Comparison of ENCODE assay signal across 8 cellular contexts in genomic region chr2:129877289-129877741, GRCh38.
DNase-seq lines count a peak whose midpoint lies in the region; ATAC-seq and TF ChIP-seq lines count a peak whose summit lies in the region.

No MANE protein-coding gene starts in this region.

- H3K27ac ChIP-seq in HEK293 (ENCODE audit: extremely low read depth, low read depth, low read length) (peak overlapping the region; percentile 24; the same call in 1 of the 2 replicates), aorta (ENCODE audit: low read depth in 1 of 2, low read length in 2 of 2) (peak overlapping the region in 1 of 2 donors; percentile 28)

- H3K4me1 ChIP-seq in HEK293 (ENCODE audit: control insufficient read depth, insufficient read depth, low read length) (no peaks in the 10 kb centered on the region), aorta (ENCODE audit: control insufficient read depth in 1 of 2, insufficient read depth in 2 of 2, low read length in 2 of 2) (no peaks in the 10 kb centered on the region)

- 0 to 1% methylated on average over 17 to 18 of the region's 20 CpGs for WGBS in aorta, 2 donors

- peak; percentile 90 for ATAC-seq in aorta (ENCODE audit: low FRiP score)

- in situ Hi-C loops in G401 (cut with HindIII; ENCODE audit: low sequenced_read_pairs): loop anchor here (10.0 kb wide), 1 partner anchor 73 kb away; no protein-coding TSS in a partner anchor

- CTCF ChIA-PET in HEK293 (lab: Yijun Ruan, JAX): interaction anchor here (1.7 kb wide), 1 partner anchor 27 kb away, joined by 4 read pairs; no protein-coding TSS in a partner anchor

- intact Hi-C loops in aorta (cut with DNase I): loop anchor here in 1 of 2 donors (10.0 kb wide), 2 partner anchors 467 to 1563 kb away; partner anchors contain the start of genes HS6ST1 and IMP4

- H3K4me3 ChIP-seq in HEK293 (ENCODE audit: low read depth, low read length) (peak overlapping the region; percentile 82), retinal pigment epithelial cell (ENCODE audit: low read length) (peak overlapping the region; percentile 77), aorta (ENCODE audit: low read length in 2 of 2) (peak overlapping the region; percentile 30 to 56)

- no peaks in the 10 kb centered on the region for H3K9me3 ChIP-seq in HEK293 (ENCODE audit: control insufficient read depth, insufficient read depth, low read depth, low read length)
- H3K9me3 ChIP-seq in aorta (ENCODE audit: control insufficient read depth, low read length): no peaks in the 10 kb centered on the region

- no peaks in the 10 kb centered on the region for H3K36me3 ChIP-seq in HEK293 (ENCODE audit: control insufficient read depth in 2 of 2, insufficient read depth in 1 of 2, low read length in 2 of 2)
- H3K36me3 ChIP-seq in aorta (ENCODE audit: control insufficient read depth in 1 of 2, insufficient read depth in 2 of 2, low read length in 1 of 2): no peaks in the 10 kb centered on the region

- POLR2A ChIA-PET in HEK293 (lab: Yijun Ruan, JAX): interaction anchor here (0.5 to 1.7 kb wide), 2 partner anchors 12 to 920 kb away, joined by 3 to 6 read pairs; no protein-coding TSS in a partner anchor

- H3K27me3 ChIP-seq in aorta (ENCODE audit: control insufficient read depth in 1 of 2, insufficient read depth in 2 of 2, low read length in 1 of 2): no peaks in the 10 kb centered on the region

- DNase-seq in G401 (ENCODE audit: low spot score) (peak; percentile 95), NCI-H128 (lab: John Stamatoyannopoulos, UW; ENCODE audit: unreplicated experiment) (peak; percentile 62), T1000 (lab: John Stamatoyannopoulos, UW) (peak; percentile 58), astrocyte of the hippocampus (ENCODE audit: low read depth, low spot score) (peak; percentile 97), iPS DF 19.7 (ENCODE audit: low read depth, low spot score) (peak; percentile 68), retinal pigment epithelial cell (ENCODE audit: low read depth) (peak; percentile 31), aorta (peak; percentile 95 to 97)

- TF ChIP-seq CTCF in HEK293 (tag by site-specific recombination; IDR thresholded peaks at IDR 0.05) (no peak), retinal pigment epithelial cell (conservative IDR thresholded peaks at IDR 0.05; ENCODE audit: low read depth, low read length) (no peak)

TF ChIP-seq in HEK293, 187 proteins besides CTCF, POLR2A, EP300 and RAD21 (continues in another document):
- TF ChIP-seq ZNF404 (tag by site-specific recombination; IDR thresholded peaks at IDR 0.05) (no peak), PRDM10 (tag by site-specific recombination; IDR thresholded peaks at IDR 0.05) (peak; percentile 65), ZSCAN30 (tag by site-specific recombination; IDR thresholded peaks at IDR 0.05) (no peak)
- TF ChIP-seq, protein P1, sequence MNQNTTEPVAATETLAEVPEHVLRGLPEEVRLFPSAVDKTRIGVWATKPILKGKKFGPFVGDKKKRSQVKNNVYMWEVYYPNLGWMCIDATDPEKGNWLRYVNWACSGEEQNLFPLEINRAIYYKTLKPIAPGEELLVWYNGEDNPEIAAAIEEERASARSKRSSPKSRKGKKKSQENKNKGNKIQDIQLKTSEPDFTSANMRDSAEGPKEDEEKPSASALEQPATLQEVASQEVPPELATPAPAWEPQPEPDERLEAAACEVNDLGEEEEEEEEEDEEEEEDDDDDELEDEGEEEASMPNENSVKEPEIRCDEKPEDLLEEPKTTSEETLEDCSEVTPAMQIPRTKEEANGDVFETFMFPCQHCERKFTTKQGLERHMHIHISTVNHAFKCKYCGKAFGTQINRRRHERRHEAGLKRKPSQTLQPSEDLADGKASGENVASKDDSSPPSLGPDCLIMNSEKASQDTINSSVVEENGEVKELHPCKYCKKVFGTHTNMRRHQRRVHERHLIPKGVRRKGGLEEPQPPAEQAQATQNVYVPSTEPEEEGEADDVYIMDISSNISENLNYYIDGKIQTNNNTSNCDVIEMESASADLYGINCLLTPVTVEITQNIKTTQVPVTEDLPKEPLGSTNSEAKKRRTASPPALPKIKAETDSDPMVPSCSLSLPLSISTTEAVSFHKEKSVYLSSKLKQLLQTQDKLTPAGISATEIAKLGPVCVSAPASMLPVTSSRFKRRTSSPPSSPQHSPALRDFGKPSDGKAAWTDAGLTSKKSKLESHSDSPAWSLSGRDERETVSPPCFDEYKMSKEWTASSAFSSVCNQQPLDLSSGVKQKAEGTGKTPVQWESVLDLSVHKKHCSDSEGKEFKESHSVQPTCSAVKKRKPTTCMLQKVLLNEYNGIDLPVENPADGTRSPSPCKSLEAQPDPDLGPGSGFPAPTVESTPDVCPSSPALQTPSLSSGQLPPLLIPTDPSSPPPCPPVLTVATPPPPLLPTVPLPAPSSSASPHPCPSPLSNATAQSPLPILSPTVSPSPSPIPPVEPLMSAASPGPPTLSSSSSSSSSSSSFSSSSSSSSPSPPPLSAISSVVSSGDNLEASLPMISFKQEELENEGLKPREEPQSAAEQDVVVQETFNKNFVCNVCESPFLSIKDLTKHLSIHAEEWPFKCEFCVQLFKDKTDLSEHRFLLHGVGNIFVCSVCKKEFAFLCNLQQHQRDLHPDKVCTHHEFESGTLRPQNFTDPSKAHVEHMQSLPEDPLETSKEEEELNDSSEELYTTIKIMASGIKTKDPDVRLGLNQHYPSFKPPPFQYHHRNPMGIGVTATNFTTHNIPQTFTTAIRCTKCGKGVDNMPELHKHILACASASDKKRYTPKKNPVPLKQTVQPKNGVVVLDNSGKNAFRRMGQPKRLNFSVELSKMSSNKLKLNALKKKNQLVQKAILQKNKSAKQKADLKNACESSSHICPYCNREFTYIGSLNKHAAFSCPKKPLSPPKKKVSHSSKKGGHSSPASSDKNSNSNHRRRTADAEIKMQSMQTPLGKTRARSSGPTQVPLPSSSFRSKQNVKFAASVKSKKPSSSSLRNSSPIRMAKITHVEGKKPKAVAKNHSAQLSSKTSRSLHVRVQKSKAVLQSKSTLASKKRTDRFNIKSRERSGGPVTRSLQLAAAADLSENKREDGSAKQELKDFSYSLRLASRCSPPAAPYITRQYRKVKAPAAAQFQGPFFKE (tag by site-specific recombination; IDR thresholded peaks at IDR 0.05; ENCODE audit: borderline replicate concordance): no peak
- TF ChIP-seq, protein P2, sequence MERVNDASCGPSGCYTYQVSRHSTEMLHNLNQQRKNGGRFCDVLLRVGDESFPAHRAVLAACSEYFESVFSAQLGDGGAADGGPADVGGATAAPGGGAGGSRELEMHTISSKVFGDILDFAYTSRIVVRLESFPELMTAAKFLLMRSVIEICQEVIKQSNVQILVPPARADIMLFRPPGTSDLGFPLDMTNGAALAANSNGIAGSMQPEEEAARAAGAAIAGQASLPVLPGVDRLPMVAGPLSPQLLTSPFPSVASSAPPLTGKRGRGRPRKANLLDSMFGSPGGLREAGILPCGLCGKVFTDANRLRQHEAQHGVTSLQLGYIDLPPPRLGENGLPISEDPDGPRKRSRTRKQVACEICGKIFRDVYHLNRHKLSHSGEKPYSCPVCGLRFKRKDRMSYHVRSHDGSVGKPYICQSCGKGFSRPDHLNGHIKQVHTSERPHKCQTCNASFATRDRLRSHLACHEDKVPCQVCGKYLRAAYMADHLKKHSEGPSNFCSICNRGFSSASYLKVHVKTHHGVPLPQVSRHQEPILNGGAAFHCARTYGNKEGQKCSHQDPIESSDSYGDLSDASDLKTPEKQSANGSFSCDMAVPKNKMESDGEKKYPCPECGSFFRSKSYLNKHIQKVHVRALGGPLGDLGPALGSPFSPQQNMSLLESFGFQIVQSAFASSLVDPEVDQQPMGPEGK (tag by site-specific recombination; IDR thresholded peaks at IDR 0.05): peak; percentile 72

Comparison
In these comparisons a context has a peak if more than half of its experiments do, and no peak if none do; other contexts are left out.
1. DNase-seq: peak in every context shown above with its lines; median percentile 97 in astrocyte of the hippocampus; 96 in aorta; 95 in G401; 68 in iPS DF 19.7; 62 in NCI-H128; 58 in T1000; 31 in retinal pigment epithelial cell.